Comparison of ENCODE assay signal across 9 cellular contexts in the genomic region with DNA sequence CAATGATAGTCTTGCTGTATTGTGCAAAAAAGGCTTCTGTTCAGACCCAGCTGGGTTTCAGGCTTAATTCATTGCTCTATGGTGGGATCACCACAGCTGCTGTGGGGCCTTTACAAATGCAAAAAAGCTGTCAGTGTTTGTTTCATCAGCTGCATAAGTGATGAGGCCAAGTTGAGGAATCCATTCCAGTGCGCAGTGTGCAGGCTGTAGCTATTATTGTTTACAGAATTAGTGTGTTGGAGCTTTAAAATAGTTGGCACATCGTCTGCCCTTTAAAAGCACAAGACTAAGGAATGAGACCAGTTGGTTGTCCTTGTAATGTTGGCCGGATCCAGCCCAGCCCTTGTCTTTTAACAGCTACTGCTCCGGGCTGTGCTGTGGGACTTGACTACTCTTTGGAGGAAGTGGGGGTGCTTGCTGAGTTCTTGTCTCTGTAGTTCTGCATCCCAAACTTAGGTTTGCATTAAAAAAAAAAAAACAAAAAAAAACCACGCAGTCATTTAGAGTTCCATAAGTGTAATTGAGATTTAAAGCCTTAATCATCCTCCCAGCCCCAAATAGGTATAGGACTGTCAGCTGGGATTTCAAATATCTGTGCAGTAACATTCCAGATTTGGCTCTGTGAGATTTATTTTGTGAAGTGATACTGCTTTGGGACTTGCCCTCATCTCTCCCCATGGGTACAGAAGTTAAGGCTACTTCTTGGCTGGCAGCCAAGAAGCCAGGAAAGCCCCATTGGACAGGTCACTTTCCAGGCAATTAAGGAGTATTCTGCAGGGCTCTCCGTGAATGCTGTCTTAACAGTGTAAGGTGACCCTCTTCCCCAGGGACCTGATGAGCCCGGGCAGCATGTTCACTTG. TPM values are rescaled to one million over a fixed set of nuclear protein-coding genes. Genes with fewer than 3 reads are reported as not detected.
DNase-seq lines count a peak whose midpoint lies in the region; ATAC-seq lines count a peak whose summit lies in the region.
"Had no signal": no experiment of that assay in that cellular context is flagged by ENCODE, and none has a peak within 500 bp of the region (broad histone marks: within the 10 kb centered on the region; RNA-seq: fewer than 3 reads in every experiment).

No MANE protein-coding gene starts in this region.

- H3K4me3 Mint-ChIP-seq in activated naive CD8-positive, alpha-beta T cell treated with anti-CD3 and anti-CD28 coated beads for 36 hours = peak overlapping the region; percentile 3

- peak overlapping the region; percentile 71 for H3K27ac ChIP-seq in skeletal muscle tissue (ENCODE audit: low read depth, low read length)
- no peak overlapping the region for H3K27ac ChIP-seq in effector memory CD4-positive, alpha-beta T cell (ENCODE audit: insufficient read depth, low read length, poor library complexity, severe bottlenecking)
- H3K27ac ChIP-seq: VCaP had no signal

- peaks cover 73% of the 10 kb centered on the region for H3K4me1 Mint-ChIP-seq in activated naive CD8-positive, alpha-beta T cell treated with anti-CD3 and anti-CD28 coated beads for 36 hours

- ATAC-seq in GM21360 (IDR thresholded peaks at IDR 0.05; ENCODE audit: unreplicated experiment) = no peak

- H3K9me3 ChIP-seq in skeletal muscle tissue (ENCODE audit: control insufficient read depth in 3 of 3, low read length in 3 of 3) = no peaks in the 10 kb centered on the region
- H3K9me3 ChIP-seq in effector memory CD4-positive, alpha-beta T cell (ENCODE audit: control insufficient read depth, low read length) = no peaks in the 10 kb centered on the region

- peaks cover 67 to 74% (median 70%) of the 10 kb centered on the region in 3 donors for H3K4me1 ChIP-seq in skeletal muscle tissue (ENCODE audit: control insufficient read depth in 3 of 3, insufficient read depth in 3 of 3, low read length in 3 of 3)
- H3K4me1 ChIP-seq in effector memory CD4-positive, alpha-beta T cell (ENCODE audit: control insufficient read depth, insufficient read depth, low read length, poor library complexity, severe bottlenecking) = peaks cover 22% of the 10 kb centered on the region

- no peaks in the 10 kb centered on the region for H3K27me3 ChIP-seq in skeletal muscle tissue (ENCODE audit: control insufficient read depth in 3 of 3, insufficient read depth in 3 of 3, low read length in 3 of 3)
- H3K27me3 ChIP-seq in effector memory CD4-positive, alpha-beta T cell (replicated peaks; ENCODE audit: control insufficient read depth, insufficient read depth, low read length, poor library complexity, severe bottlenecking) = no peaks in the 10 kb centered on the region

- no peaks in the 10 kb centered on the region for H3K36me3 ChIP-seq in skeletal muscle tissue (ENCODE audit: control insufficient read depth in 3 of 3, insufficient read depth in 3 of 3, low read length in 3 of 3)
- no peaks in the 10 kb centered on the region for H3K36me3 ChIP-seq in effector memory CD4-positive, alpha-beta T cell (ENCODE audit: control insufficient read depth, insufficient read depth, low read length)

- peaks cover 24% of the 10 kb centered on the region for H3K36me3 Mint-ChIP-seq in activated naive CD8-positive, alpha-beta T cell treated with anti-CD3 and anti-CD28 coated beads for 36 hours

- no peaks in the 10 kb centered on the region for H3K9me3 Mint-ChIP-seq in activated naive CD8-positive, alpha-beta T cell treated with anti-CD3 and anti-CD28 coated beads for 36 hours

- no peaks in the 10 kb centered on the region for H3K27me3 Mint-ChIP-seq in activated naive CD8-positive, alpha-beta T cell treated with anti-CD3 and anti-CD28 coated beads for 36 hours

- peak; percentile 23 for DNase-seq in NOMO-1 treated with DMSO at 0.1 percent for 48 hours (lab: John Stamatoyannopoulos, UW; ENCODE audit: unreplicated experiment)
- DNase-seq in NOMO-1 treated with dmso at 0.1 percent for 144 hours (lab: John Stamatoyannopoulos, UW; ENCODE audit: unreplicated experiment) = no peak
- DNase-seq in activated naive CD8-positive, alpha-beta T cell treated with anti-CD3 and anti-CD28 coated beads for 36 hours = no peak
- DNase-seq in stimulated activated CD4-positive, alpha-beta T cell treated with anti-CD3 and anti-CD28 coated beads, Interleukin-4, amount 100 ng/mL, for 1 hour = no peak
- no peak for DNase-seq in effector memory CD4-positive, alpha-beta T cell

- H3K4me3 ChIP-seq in iPS-11a (ENCODE audit: low read depth, low read length) (peak overlapping the region; percentile 10), skeletal muscle tissue (ENCODE audit: low read length in 3 of 3) (peak overlapping the region; percentile 23 to 46 (median 34))
- H3K4me3 ChIP-seq in effector memory CD4-positive, alpha-beta T cell (ENCODE audit: insufficient read depth, low read depth, low read length, poor library complexity, severe bottlenecking) = no peak overlapping the region

- H3K27ac Mint-ChIP-seq in activated naive CD8-positive, alpha-beta T cell treated with anti-CD3 and anti-CD28 coated beads for 36 hours = no peak overlapping the region

- peak overlapping the region; percentile 43 to 71 (median 66) for H3K9ac ChIP-seq in skeletal muscle tissue (ENCODE audit: low read depth in 1 of 3, low read length in 3 of 3)

RNA-seq across cellular contexts. Expression of a gene that starts 19.3 kb away (rescaled TPM):
- total RNA-seq in activated naive CD8-positive, alpha-beta T cell treated with anti-CD3 and anti-CD28 coated beads for 36 hours = 10 to 100 TPM; 19.3 to 20.1 TPM
- total RNA-seq in skeletal muscle tissue = 12.0 TPM
